In the genomic region with DNA sequence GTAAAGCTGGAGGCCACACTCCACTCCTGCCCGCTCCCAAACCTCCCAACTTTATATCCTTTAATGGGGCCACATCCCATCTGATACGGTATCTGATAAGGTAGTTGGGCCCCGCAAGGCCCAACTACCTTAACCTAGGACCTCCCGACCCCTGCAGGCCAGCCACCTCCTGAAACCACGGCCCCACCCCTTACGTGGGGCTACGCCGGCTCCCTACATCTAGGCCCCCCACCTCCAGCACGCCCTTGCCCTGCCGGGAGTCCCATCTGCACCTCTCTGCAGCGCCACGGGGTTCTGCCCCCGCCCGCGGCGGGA, we compare ENCODE assay signal across 8 cellular contexts. TPM values are rescaled to one million over a fixed set of nuclear protein-coding genes. Genes with fewer than 3 reads are reported as not detected.
DNase-seq lines count a peak whose midpoint lies in the region; ATAC-seq and TF ChIP-seq lines count a peak whose summit lies in the region.

No MANE protein-coding gene starts in this region.

- H3K36me3 ChIP-seq in right lobe of liver (peaks cover 0 to 24% (median 0%) of the 10 kb centered on the region in 4 donors), upper lobe of right lung (peaks cover 34% of the 10 kb centered on the region)

- ATAC-seq in HG02610 (IDR thresholded peaks at IDR 0.05; ENCODE audit: unreplicated experiment), result peak; percentile 15
- ATAC-seq in right lobe of liver, result no peak
- no peak for ATAC-seq in upper lobe of right lung

- peak overlapping the region; percentile 89 for H3K27ac Mint-ChIP-seq in Calu3 (ENCODE audit: unreplicated experiment)
- H3K27ac Mint-ChIP-seq in activated T-helper 2 cell treated with anti-CD3 and anti-CD28 coated beads, Interferon-gamma antibody, Interleukin-2, Interleukin-4, amounts not matched to agents 10 μg/mL and 5 μg/mL and 100 μg/mL, durations not matched to agents 14 hours and 24 hours and 36 hours, result no peak overlapping the region

- H3K36me3 Mint-ChIP-seq in Calu3 (ENCODE audit: insufficient read depth, unreplicated experiment), result peaks cover 77% of the 10 kb centered on the region
- H3K36me3 Mint-ChIP-seq in activated T-helper 2 cell treated with anti-CD3 and anti-CD28 coated beads, Interferon-gamma antibody, Interleukin-2, Interleukin-4, amounts not matched to agents 10 μg/mL and 5 μg/mL and 100 μg/mL, durations not matched to agents 14 hours and 24 hours and 36 hours (ENCODE audit: low read depth), result peaks cover 59% of the 10 kb centered on the region

- 0% methylated on average over 5 of the region's 16 CpGs for WGBS in right lobe of liver (ENCODE audit: insufficient coverage, low coverage, low lambda C conversion rate, missing lambda C conversion rate)

- peaks cover 15% of the 10 kb centered on the region for H3K4me1 Mint-ChIP-seq in Calu3 (ENCODE audit: low read depth, unreplicated experiment)
- peaks cover 25% of the 10 kb centered on the region for H3K4me1 Mint-ChIP-seq in activated T-helper 2 cell treated with anti-CD3 and anti-CD28 coated beads, Interferon-gamma antibody, Interleukin-2, Interleukin-4, amounts not matched to agents 10 μg/mL and 5 μg/mL and 100 μg/mL, durations not matched to agents 14 hours and 24 hours and 36 hours (ENCODE audit: low read depth)

- H3K27me3 ChIP-seq in right lobe of liver (no peaks in the 10 kb centered on the region), upper lobe of right lung (no peaks in the 10 kb centered on the region)

- H3K4me3 Mint-ChIP-seq in Calu3 (ENCODE audit: low read depth, unreplicated experiment), result peak overlapping the region; percentile 97
- peak overlapping the region; percentile 94 for H3K4me3 Mint-ChIP-seq in activated T-helper 2 cell treated with anti-CD3 and anti-CD28 coated beads, Interferon-gamma antibody, Interleukin-2, Interleukin-4, amounts not matched to agents 10 μg/mL and 5 μg/mL and 100 μg/mL, durations not matched to agents 14 hours and 24 hours and 36 hours (ENCODE audit: low read depth)

- TF ChIP-seq CTCF in Calu3 (IDR thresholded peaks at IDR 0.05; ENCODE audit: unreplicated experiment) (no peak), right lobe of liver (IDR thresholded peaks at IDR 0.05) (no peak), upper lobe of right lung (IDR thresholded peaks at IDR 0.05) (no peak)

- peak overlapping the region; percentile 58 to 84 (median 67) for H3K27ac ChIP-seq in right lobe of liver
- H3K27ac ChIP-seq in upper lobe of right lung, result peak overlapping the region; percentile 88

- BruUV-seq in Calu3 (replicated peaks; lab: Mats Ljungman, UMichigan), result no TSS peak

- H3K9me3 Mint-ChIP-seq in Calu3 (ENCODE audit: low read depth, unreplicated experiment), result no peaks in the 10 kb centered on the region
- H3K9me3 Mint-ChIP-seq in activated T-helper 2 cell treated with anti-CD3 and anti-CD28 coated beads, Interferon-gamma antibody, Interleukin-2, Interleukin-4, amounts not matched to agents 10 μg/mL and 5 μg/mL and 100 μg/mL, durations not matched to agents 14 hours and 24 hours and 36 hours, result no peaks in the 10 kb centered on the region

- H3K4me3 ChIP-seq in right lobe of liver, result peak overlapping the region; percentile 60 to 73 (median 66)
- peak overlapping the region; percentile 65 for H3K4me3 ChIP-seq in upper lobe of right lung

- no peak for TF ChIP-seq POLR2A in right lobe of liver (IDR thresholded peaks at IDR 0.05)

- no peaks in the 10 kb centered on the region for H3K27me3 Mint-ChIP-seq in Calu3 (ENCODE audit: unreplicated experiment)
- no peaks in the 10 kb centered on the region for H3K27me3 Mint-ChIP-seq in activated T-helper 2 cell treated with anti-CD3 and anti-CD28 coated beads, Interferon-gamma antibody, Interleukin-2, Interleukin-4, amounts not matched to agents 10 μg/mL and 5 μg/mL and 100 μg/mL, durations not matched to agents 14 hours and 24 hours and 36 hours (ENCODE audit: low read depth)

- intact Hi-C loops in Calu3 (cut with micrococcal nuclease; ENCODE audit: unreplicated experiment), result loop anchor here (10.0 kb wide), 1 partner anchor 195 kb away; a partner anchor contains a TSS
- intact Hi-C loops in activated T-helper 2 cell treated with anti-CD3 and anti-CD28 coated beads, Interferon-gamma antibody, Interleukin-2, Interleukin-4, amounts not matched to agents 10 μg/mL and 5 μg/mL and 100 μg/mL, durations not matched to agents 14 hours and 24 hours and 36 hours (cut with micrococcal nuclease), result loop anchor here (1.0 to 10.0 kb wide), 7 partner anchors 28 to 475 kb away; a partner anchor contains a TSS
- intact Hi-C loops in right lobe of liver (cut with DNase I), result no loop called here
- intact Hi-C loops in upper lobe of right lung (cut with DNase I), result no loop called here

- H3K9me3 ChIP-seq in right lobe of liver, result no peaks in the 10 kb centered on the region
- H3K9me3 ChIP-seq in upper lobe of right lung, result no peaks in the 10 kb centered on the region

- H3K4me1 ChIP-seq in right lobe of liver (peaks cover 0 to 25% (median 4%) of the 10 kb centered on the region in 4 donors), upper lobe of right lung (peaks cover 24% of the 10 kb centered on the region)

- no peak for DNase-seq in Calu3
- no peak for DNase-seq in activated T-helper 2 cell treated with anti-CD3 and anti-CD28 coated beads, Interferon-gamma antibody, Interleukin-2, Interleukin-4, amounts not matched to agents 10 μg/mL and 5 μg/mL and 100 μg/mL, durations not matched to agents 14 hours and 24 hours and 36 hours (ENCODE audit: low spot score)
- no peak for DNase-seq in right lobe of liver
- DNase-seq in upper lobe of right lung, result no peak
- no peak for DNase-seq in RKO (ENCODE audit: low spot score)
- no peak for DNase-seq in mesenteric fat pad (ENCODE audit: low spot score)
- no peak for DNase-seq in NCI-H446 treated with DMSO at 0.1 percent for 48 hours (lab: John Stamatoyannopoulos, UW)

- CTCF ChIA-PET in Calu3 (lab: Charles Lee), result interaction anchor here (1.0 to 1.4 kb wide), 3 partner anchors 21 to 92 kb away, joined by 3 to 5 read pairs (median 3); a partner anchor contains a TSS

RNA-seq across cellular contexts. Expression of a gene that starts 2.2 kb away (rescaled TPM):
- total RNA-seq in Calu3 (2022) (9.2 and 9.9 TPM in 2 replicates), right lobe of liver (10 to 100 TPM; 16.3 to 58.9 (median 29.3) TPM), upper lobe of right lung (16.9 TPM), mesenteric fat pad (10.8 TPM)
- 136 and 138 TPM in 2 replicates for total RNA-seq in activated T-helper 2 cell treated with anti-CD3 and anti-CD28 coated beads, Interferon-gamma antibody, Interleukin-2, Interleukin-4, amounts not matched to agents 10 μg/mL and 5 μg/mL and 100 μg/mL, durations not matched to agents 14 hours and 24 hours and 36 hours

RNA-seq across cellular contexts. Expression of a gene that starts 5.2 kb away (rescaled TPM):
- 15.1 and 16.2 TPM in 2 replicates for total RNA-seq in Calu3 (2022)
- 27.4 and 30.8 TPM in 2 replicates for total RNA-seq in activated T-helper 2 cell treated with anti-CD3 and anti-CD28 coated beads, Interferon-gamma antibody, Interleukin-2, Interleukin-4, amounts not matched to agents 10 μg/mL and 5 μg/mL and 100 μg/mL, durations not matched to agents 14 hours and 24 hours and 36 hours
- total RNA-seq in right lobe of liver, result 10 to 100 TPM; 11.3 to 19.9 (median 17.5) TPM
- 26.3 TPM for total RNA-seq in upper lobe of right lung
- total RNA-seq in mesenteric fat pad, result 12.8 TPM

RNA-seq across cellular contexts. Expression of a gene that starts 5.4 kb away (rescaled TPM):
- total RNA-seq in Calu3 (2022) (114 and 126 TPM in 2 replicates), right lobe of liver (10 to 100 TPM; 24.2 to 42.9 (median 35.8) TPM), upper lobe of right lung (51.0 TPM), mesenteric fat pad (66.8 TPM)
- total RNA-seq in activated T-helper 2 cell treated with anti-CD3 and anti-CD28 coated beads, Interferon-gamma antibody, Interleukin-2, Interleukin-4, amounts not matched to agents 10 μg/mL and 5 μg/mL and 100 μg/mL, durations not matched to agents 14 hours and 24 hours and 36 hours, result 45.1 and 46.9 TPM in 2 replicates

RNA-seq across cellular contexts. Expression of a gene that starts 8.3 kb away (rescaled TPM):
- total RNA-seq in Calu3 (2022) (12.4 and 15.9 TPM in 2 replicates), right lobe of liver (1 to 10 TPM; 3.2 to 8.2 (median 4.9) TPM), upper lobe of right lung (11.3 TPM), mesenteric fat pad (12.9 TPM)
- 9.9 and 10.0 TPM in 2 replicates for total RNA-seq in activated T-helper 2 cell treated with anti-CD3 and anti-CD28 coated beads, Interferon-gamma antibody, Interleukin-2, Interleukin-4, amounts not matched to agents 10 μg/mL and 5 μg/mL and 100 μg/mL, durations not matched to agents 14 hours and 24 hours and 36 hours

RNA-seq across cellular contexts. Expression of a gene that starts 16.8 kb away (rescaled TPM):
- total RNA-seq in Calu3 (2022) (0.71 and 0.93 TPM in 2 replicates), right lobe of liver (1 to 10 TPM; 2.6 to 6.0 (median 4.5) TPM), upper lobe of right lung (41.3 TPM), mesenteric fat pad (506 TPM)
- total RNA-seq in activated T-helper 2 cell treated with anti-CD3 and anti-CD28 coated beads, Interferon-gamma antibody, Interleukin-2, Interleukin-4, amounts not matched to agents 10 μg/mL and 5 μg/mL and 100 μg/mL, durations not matched to agents 14 hours and 24 hours and 36 hours, result 0.14 and 0.21 TPM in 2 replicates

Comparison
In these comparisons a context has a peak if more than half of its experiments do, and no peak if none do; other contexts are left out.
1. intact Hi-C loops: an anchor here in Calu3 (10.0 kb wide) and activated T-helper 2 cell treated with anti-CD3 and anti-CD28 coated beads, Interferon-gamma antibody, Interleukin-2, Interleukin-4, amounts not matched to agents 10 μg/mL and 5 μg/mL and 100 μg/mL, durations not matched to agents 14 hours and 24 hours and 36 hours (1.0 to 10.0 kb wide); none called in right lobe of liver and upper lobe of right lung.